1 cellular context compared by ENCODE assay signal in genomic region chr19:45075215-45076028, GRCh38.
A peak's percentile ranks its signal among the peaks of the same experiment; 100 is the strongest.
TF ChIP-seq lines count a peak whose summit lies in the region.

No MANE protein-coding gene starts in this region.

TF ChIP-seq in HEK293, 187 proteins besides CTCF, POLR2A, EP300 and RAD21 (continued from another document and continues in another):
- TF ChIP-seq ZNF362 (tag by site-specific recombination; IDR thresholded peaks at IDR 0.05) (no peak), ZNF449 (tag by site-specific recombination; IDR thresholded peaks at IDR 0.05) (no peak), ZNF664 (tag by site-specific recombination; IDR thresholded peaks at IDR 0.05) (no peak), GLIS2 (tag by site-specific recombination; IDR thresholded peaks at IDR 0.05) (0 out of 2 replicates have a peak, but pooled peaks have one; percentile 30), ZNF677 (tag by site-specific recombination; IDR thresholded peaks at IDR 0.05) (no peak), HOXA7 (CRISPR knock-in tag; IDR thresholded peaks at IDR 0.05; ENCODE audit: borderline replicate concordance) (no peak), ZNF174 (tag by site-specific recombination; IDR thresholded peaks at IDR 0.05) (no peak), ZNF10 (tag by site-specific recombination; IDR thresholded peaks at IDR 0.05) (no peak), PATZ1 (tag by site-specific recombination; IDR thresholded peaks at IDR 0.05) (peak; percentile 82), HIC1 (tag by site-specific recombination; IDR thresholded peaks at IDR 0.05) (no peak), ZBTB48 (tag by site-specific recombination; IDR thresholded peaks at IDR 0.05) (peak; percentile 67; the same call in 1 of the 2 replicates), BCL11B (tag by site-specific recombination; IDR thresholded peaks at IDR 0.05; ENCODE audit: low read depth) (peak; percentile 90), KLF1 (tag by site-specific recombination; IDR thresholded peaks at IDR 0.05) (0 out of 2 replicates have a peak, but pooled peaks have one; percentile 6), ZNF214 (tag by site-specific recombination; IDR thresholded peaks at IDR 0.05; ENCODE audit: borderline replicate concordance) (no peak), REST (tag by site-specific recombination; IDR thresholded peaks at IDR 0.05) (no peak), SP3 (tag by site-specific recombination; IDR thresholded peaks at IDR 0.05) (peak; percentile 20; the same call in 1 of the 2 replicates), ZNF274 (IDR thresholded peaks at IDR 0.05; ENCODE audit: low read length) (no peak), ZNF274 (tag by site-specific recombination; IDR thresholded peaks at IDR 0.05; ENCODE audit: borderline replicate concordance) (no peak), ZNF398 (tag by site-specific recombination; IDR thresholded peaks at IDR 0.05) (0 out of 2 replicates have a peak, but pooled peaks have one; percentile 19), KLF9 (tag by site-specific recombination; IDR thresholded peaks at IDR 0.05; ENCODE audit: low read depth) (0 out of 2 replicates have a peak, but pooled peaks have one; percentile 38), ELK4 (IDR thresholded peaks at IDR 0.05; ENCODE audit: borderline replicate concordance, low read depth, low read length) (no peak), ZNF623 (tag by site-specific recombination; IDR thresholded peaks at IDR 0.05) (no peak), REPIN1 (tag by site-specific recombination; IDR thresholded peaks at IDR 0.05; ENCODE audit: low read depth) (no peak), ZBTB11 (tag by site-specific recombination; conservative IDR thresholded peaks at IDR 0.05; ENCODE audit: low read depth) (no peak), WT1 (tag by site-specific recombination; IDR thresholded peaks at IDR 0.05) (0 out of 2 replicates have a peak, but pooled peaks have one; percentile 16), ZNF335 (tag by site-specific recombination; conservative IDR thresholded peaks at IDR 0.05) (no peak), ZBTB7A (tag by site-specific recombination; IDR thresholded peaks at IDR 0.05; ENCODE audit: low read depth) (0 out of 2 replicates have a peak, but pooled peaks have one; percentile 38), ZNF571 (tag by site-specific recombination; IDR thresholded peaks at IDR 0.05) (no peak), KLF8 (tag by site-specific recombination; IDR thresholded peaks at IDR 0.05) (peak; percentile 77; the same call in 1 of the 2 replicates), KLF17 (tag by site-specific recombination; IDR thresholded peaks at IDR 0.05) (no peak), ZNF138 (tag by site-specific recombination; IDR thresholded peaks at IDR 0.05; ENCODE audit: borderline replicate concordance) (no peak), SP2 (tag by site-specific recombination; IDR thresholded peaks at IDR 0.05) (peak; percentile 34; the same call in 1 of the 2 replicates), ZNF155 (tag by site-specific recombination; IDR thresholded peaks at IDR 0.05) (no peak), ZNF777 (tag by site-specific recombination; IDR thresholded peaks at IDR 0.05; ENCODE audit: borderline replicate concordance) (peak; percentile 37; the same call in 1 of the 2 replicates), ZNF76 (tag by site-specific recombination; IDR thresholded peaks at IDR 0.05; ENCODE audit: borderline replicate concordance, low read depth) (no peak; the same call in 1 of the 2 replicates)
